21 cellular contexts compared by ENCODE assay signal in the genomic region with DNA sequence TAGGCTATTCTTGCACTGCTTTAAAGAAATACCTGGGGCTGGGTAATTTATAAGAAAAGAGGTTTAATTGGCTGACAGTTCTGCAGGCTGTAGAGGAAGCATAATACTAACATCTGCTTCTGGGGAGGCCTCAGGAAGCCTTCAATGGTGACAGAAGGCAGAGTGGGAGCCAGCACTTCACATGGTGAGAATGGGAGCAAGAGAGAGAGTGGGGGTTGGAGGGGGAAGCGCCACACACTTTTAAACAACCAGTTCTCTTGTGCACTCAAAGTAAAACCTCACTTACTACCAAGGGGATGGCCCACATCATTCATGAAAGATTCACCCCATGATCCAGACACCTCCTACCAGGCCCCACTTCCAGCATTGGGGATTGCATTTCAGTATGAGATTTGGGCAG.
"Had no signal": no experiment of that assay in that cellular context is flagged by ENCODE, and none has a peak within 500 bp of the region (broad histone marks: within the 10 kb centered on the region; RNA-seq: fewer than 3 reads in every experiment).

No MANE protein-coding gene starts in this region.

- H3K27ac ChIP-seq: body of pancreas, foreskin keratinocyte, left lung, neutrophil, ovary, prostate gland, thoracic aorta, vagina had no signal

- H3K27ac Mint-ChIP-seq: activated naive CD4-positive, alpha-beta T cell treated with anti-CD3 and anti-CD28 coated beads, Interleukin-2, amount 10 ng/mL, durations not matched to agents 7 days and 5 days; type B pancreatic cell; WTC11 had no signal

- DNase-seq: activated CD8-positive, alpha-beta memory T cell treated with anti-CD3 and anti-CD28 coated beads, Interleukin-2, amount 50 U/mL, for 48 hours; activated naive CD4-positive, alpha-beta T cell treated with anti-CD3 and anti-CD28 coated beads, Interleukin-2, amount 10 ng/mL, durations not matched to agents 7 days and 5 days; activated T-cell treated with anti-CD3 and anti-CD28 coated beads, Interleukin-2, amount 50 U/mL, for 48 hours; body of pancreas; caudate nucleus; dermis blood vessel endothelial cell; effector memory CD4-positive, alpha-beta T cell; foreskin keratinocyte; left lung; naive thymus-derived CD8-positive, alpha-beta T cell; ovary; stimulated activated CD4-positive, alpha-beta T cell treated with anti-CD3 and anti-CD28 coated beads, Interleukin-4, amount 100 ng/mL, for 1 hour; stimulated activated naive CD4-positive, alpha-beta T cell; T1000 had no signal

- H3K4me3 Mint-ChIP-seq: activated naive CD4-positive, alpha-beta T cell treated with anti-CD3 and anti-CD28 coated beads, Interleukin-2, amount 10 ng/mL, durations not matched to agents 7 days and 5 days; type B pancreatic cell; WTC11 had no signal

- H3K9me3 Mint-ChIP-seq: activated naive CD4-positive, alpha-beta T cell treated with anti-CD3 and anti-CD28 coated beads, Interleukin-2, amount 10 ng/mL, durations not matched to agents 7 days and 5 days had no signal

- H3K4me1 ChIP-seq: foreskin keratinocyte, left lung, prostate gland, vagina had no signal

- H3K36me3 ChIP-seq: left lung, neutrophil, ovary, prostate gland, thoracic aorta, vagina had no signal

- H3K27me3 ChIP-seq: body of pancreas, foreskin keratinocyte, left lung, neutrophil, ovary, vagina had no signal

- H3K9me3 ChIP-seq: body of pancreas, neutrophil, ovary, prostate gland, thoracic aorta, vagina had no signal

- H3K4me3 ChIP-seq: body of pancreas, left lung, lung, ovary, prostate gland, thoracic aorta, vagina had no signal

- H3K4me1 Mint-ChIP-seq: activated naive CD4-positive, alpha-beta T cell treated with anti-CD3 and anti-CD28 coated beads, Interleukin-2, amount 10 ng/mL, durations not matched to agents 7 days and 5 days had no signal

- H3K36me3 Mint-ChIP-seq: activated naive CD4-positive, alpha-beta T cell treated with anti-CD3 and anti-CD28 coated beads, Interleukin-2, amount 10 ng/mL, durations not matched to agents 7 days and 5 days had no signal

- ATAC-seq: body of pancreas; foreskin keratinocyte; left lung; naive thymus-derived CD8-positive, alpha-beta T cell; WTC11 had no signal

- H3K27me3 Mint-ChIP-seq: activated naive CD4-positive, alpha-beta T cell treated with anti-CD3 and anti-CD28 coated beads, Interleukin-2, amount 10 ng/mL, durations not matched to agents 7 days and 5 days; naive thymus-derived CD8-positive, alpha-beta T cell; type B pancreatic cell had no signal
